10 cellular contexts compared by ENCODE assay signal in the genomic region with DNA sequence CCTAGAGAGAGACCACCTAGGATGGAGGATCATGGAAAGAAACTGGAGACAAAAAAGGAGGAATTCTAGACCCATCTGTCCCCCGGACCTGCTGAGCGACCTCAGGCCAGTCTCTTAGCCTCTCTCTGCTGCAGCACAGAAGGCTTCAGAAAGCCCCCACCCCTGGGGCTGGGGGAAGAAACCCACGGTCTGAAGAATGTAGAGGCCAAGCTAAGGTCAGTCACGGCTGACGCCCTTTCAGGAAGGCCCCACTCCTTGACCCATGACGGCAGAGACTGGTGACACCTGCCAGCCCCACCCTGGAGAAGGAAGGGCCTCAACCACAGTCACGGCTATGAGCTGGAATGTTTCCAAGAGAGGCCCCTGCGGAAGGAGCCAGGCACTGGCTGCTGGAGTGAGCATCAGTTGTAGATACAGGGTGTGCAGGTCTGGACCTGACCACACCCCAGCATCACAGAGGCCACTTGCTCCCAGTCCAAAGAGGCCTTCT.
A peak's percentile ranks its signal among the peaks of the same experiment; 100 is the strongest.
DNase-seq lines count a peak whose midpoint lies in the region; ATAC-seq lines count a peak whose summit lies in the region.
"Had no signal": no experiment of that assay in that cellular context is flagged by ENCODE, and none has a peak within 500 bp of the region (broad histone marks: within the 10 kb centered on the region; RNA-seq: fewer than 3 reads in every experiment).

No MANE protein-coding gene starts in this region.

- H3K27me3 Mint-ChIP-seq in stimulated activated memory B cell treated with anti-CD40 and anti-IgM and Interleukin-4, amounts not matched to agents 10 μg/mL and 1 μg/mL and 100 μg/mL, for 72 hours = no peaks in the 10 kb centered on the region

- H3K27ac Mint-ChIP-seq in stimulated activated memory B cell treated with anti-CD40 and anti-IgM and Interleukin-4, amounts not matched to agents 10 μg/mL and 1 μg/mL and 100 μg/mL, for 72 hours = peak overlapping the region; percentile 62

- no peak overlapping the region for H3K27ac ChIP-seq in caudate nucleus (ENCODE audit: low read depth, low read length)

- peaks cover 60% of the 10 kb centered on the region for H3K4me1 Mint-ChIP-seq in stimulated activated memory B cell treated with anti-CD40 and anti-IgM and Interleukin-4, amounts not matched to agents 10 μg/mL and 1 μg/mL and 100 μg/mL, for 72 hours

- no peaks in the 10 kb centered on the region for H3K36me3 Mint-ChIP-seq in stimulated activated memory B cell treated with anti-CD40 and anti-IgM and Interleukin-4, amounts not matched to agents 10 μg/mL and 1 μg/mL and 100 μg/mL, for 72 hours

- DNase-seq in NCI-H2029 (lab: John Stamatoyannopoulos, UW) (peak; percentile 33), germinal center (ENCODE audit: low spot score) (no peak), caudate nucleus (lab: John Stamatoyannopoulos, UW) (no peak)
- DNase-seq in effector CD4-positive, alpha-beta T cell = no peak
- DNase-seq in stimulated activated CD4-positive, alpha-beta T cell treated with anti-CD3 and anti-CD28 coated beads, Interleukin-4, amount 100 ng/mL, for 24 hours = no peak
- DNase-seq: KG1 had no signal

- peak; percentile 88 for ATAC-seq in GM18909 (IDR thresholded peaks at IDR 0.05; ENCODE audit: poor library complexity, unreplicated experiment)
- peak; percentile 79 for ATAC-seq in HG02678 (IDR thresholded peaks at IDR 0.05; ENCODE audit: unreplicated experiment)
- ATAC-seq in stimulated activated memory B cell treated with anti-CD40 and anti-IgM and Interleukin-4, amounts not matched to agents 10 μg/mL and 1 μg/mL and 100 μg/mL, for 72 hours = peak; percentile 86
- ATAC-seq: sciatic nerve had no signal

- H3K9me3 Mint-ChIP-seq in stimulated activated memory B cell treated with anti-CD40 and anti-IgM and Interleukin-4, amounts not matched to agents 10 μg/mL and 1 μg/mL and 100 μg/mL, for 72 hours = no peaks in the 10 kb centered on the region

- H3K4me3 Mint-ChIP-seq in stimulated activated memory B cell treated with anti-CD40 and anti-IgM and Interleukin-4, amounts not matched to agents 10 μg/mL and 1 μg/mL and 100 μg/mL, for 72 hours = no peak overlapping the region
